In the genomic region with DNA sequence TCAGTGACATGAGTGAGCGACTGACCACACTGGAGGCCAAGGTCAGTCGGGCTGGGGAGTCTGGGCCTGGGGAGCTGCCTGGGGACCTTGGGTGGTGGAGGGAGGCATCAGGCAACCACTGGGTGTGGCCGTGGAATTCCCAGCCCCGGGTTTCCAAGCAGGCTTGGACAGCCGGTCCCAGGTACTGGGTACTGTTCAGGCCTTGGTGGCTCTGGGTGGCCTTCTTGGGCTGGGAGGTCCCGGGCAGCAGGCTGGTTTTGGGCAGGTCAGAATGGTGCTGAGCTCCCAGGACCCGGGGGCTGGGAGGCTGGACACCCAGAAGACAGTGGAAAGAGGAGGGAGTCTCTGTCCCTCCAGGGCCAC, we compare ENCODE assay signal across 20 cellular contexts.
A peak's percentile ranks its signal among the peaks of the same experiment; 100 is the strongest.
DNase-seq lines count a peak whose midpoint lies in the region; ATAC-seq and TF ChIP-seq lines count a peak whose summit lies in the region.
"Had no signal": no experiment of that assay in that cellular context is flagged by ENCODE, and none has a peak within 500 bp of the region (broad histone marks: within the 10 kb centered on the region; RNA-seq: fewer than 3 reads in every experiment).

No MANE protein-coding gene starts in this region.

- peak overlapping the region; percentile 43 for H3K27ac Mint-ChIP-seq in neural crest cell (ENCODE audit: unreplicated experiment)
- H3K27ac Mint-ChIP-seq: B cell; CD4-positive, alpha-beta T cell; CD8-positive, alpha-beta T cell had no signal

- DNase-seq in Panc1 (ENCODE audit: low read depth, low spot score) (no peak), neural crest cell (ENCODE audit: low read depth, low spot score) (no peak), neuronal stem cell (ENCODE audit: low spot score) (no peak), NCI-H510A treated with DMSO at 0.1 percent for 48 hours (lab: John Stamatoyannopoulos, UW) (no peak)
- no peak for DNase-seq in stimulated activated CD4-positive, alpha-beta T cell treated with anti-CD3 and anti-CD28 coated beads, Interleukin-4, amount 100 ng/mL, for 24 hours
- DNase-seq: AML-193; Caco-2; Calu3; CD4-positive, alpha-beta T cell; CD8-positive, alpha-beta T cell; DMS79; DND-41; EL; GDM1 had no signal

- peaks cover 25% of the 10 kb centered on the region for H3K4me1 Mint-ChIP-seq in neural crest cell
- H3K4me1 Mint-ChIP-seq: B cell had no signal

- no peak overlapping the region for H3K4ac ChIP-seq in neuronal stem cell (ENCODE audit: low read length)

- H2AFZ ChIP-seq in neuronal stem cell (ENCODE audit: low read length), result no peak overlapping the region

- peak overlapping the region; percentile 38 for H3K14ac ChIP-seq in neuronal stem cell (ENCODE audit: low read length)

- H2BK12ac ChIP-seq in neuronal stem cell (ENCODE audit: low read length), result no peak overlapping the region

- no peaks in the 10 kb centered on the region for H3K27me3 ChIP-seq in Panc1 (ENCODE audit: control insufficient read depth, insufficient read depth, low read length)
- H3K27me3 ChIP-seq in neuronal stem cell (ENCODE audit: control insufficient read depth in 3 of 3, insufficient read depth in 3 of 3, low read depth in 1 of 3, low read length in 3 of 3), result no peaks in the 10 kb centered on the region
- H3K27me3 ChIP-seq: BLaER1 treated with 17β-estradiol and CSF1 and Interleukin-3, amounts not matched to agents 10 nM and 100 nM had no signal

- ATAC-seq in Panc1, result no peak
- ATAC-seq: A549; CD8-positive, alpha-beta T cell; GM12878 had no signal

- no peak overlapping the region for H2BK5ac ChIP-seq in neuronal stem cell (ENCODE audit: low read length)

- no peaks in the 10 kb centered on the region for H3K27me3 Mint-ChIP-seq in neural crest cell (ENCODE audit: low read depth)
- H3K27me3 Mint-ChIP-seq: CD4-positive, alpha-beta T cell had no signal

- no peak overlapping the region for H3K4me3 Mint-ChIP-seq in neural crest cell
- H3K4me3 Mint-ChIP-seq: B cell; CD4-positive, alpha-beta T cell; CD8-positive, alpha-beta T cell had no signal

- BruUV-seq in Panc1 (replicated peaks; lab: Mats Ljungman, UMichigan), result no TSS peak

- intact Hi-C loops in Panc1 (cut with micrococcal nuclease; ENCODE audit: unreplicated experiment), result no loop called here

- no peak overlapping the region for H4K8ac ChIP-seq in neuronal stem cell (ENCODE audit: low read depth, low read length)

- H3K27ac ChIP-seq in Panc1 (ENCODE audit: low read length) (peak overlapping the region; percentile 66; the same call in 1 of the 2 replicates), neuronal stem cell (replicated peaks; ENCODE audit: low read length) (no peak overlapping the region)
- H3K27ac ChIP-seq: 22Rv1; A549; BLaER1 treated with 17β-estradiol and CSF1 and Interleukin-3, amounts not matched to agents 10 nM and 100 nM; C4-2B had no signal

- H3K79me1 ChIP-seq in neuronal stem cell (ENCODE audit: low read depth, low read length), result peaks cover 3% of the 10 kb centered on the region

- H2BK15ac ChIP-seq in neuronal stem cell (ENCODE audit: low read length), result no peak overlapping the region

- in situ Hi-C loops in Panc1 (cut with HindIII; ENCODE audit: low pct_unique_long_range_greater_than_20kb, low sequenced_read_pairs), result no loop called here

- TF ChIP-seq CTCF in Panc1 (IDR thresholded peaks at IDR 0.05), result no peak
- no peak for TF ChIP-seq CTCF in neural crest cell (conservative IDR thresholded peaks at IDR 0.05)

- H3K4me1 ChIP-seq in Panc1 (ENCODE audit: control insufficient read depth, insufficient read depth, low read length) (peaks cover 43% of the 10 kb centered on the region), neuronal stem cell (ENCODE audit: control insufficient read depth in 2 of 2, insufficient read depth in 1 of 2, low read depth in 1 of 2, low read length in 2 of 2) (peaks cover 0 to 2% of the 10 kb centered on the region in 2 donors)
- H3K4me1 ChIP-seq: A549, Caco-2 had no signal

- no peak overlapping the region for H3K23ac ChIP-seq in neuronal stem cell (ENCODE audit: low read depth, low read length, poor library complexity)

- POLR2A ChIA-PET in Panc1 (lab: Charles Lee), result no interaction called here

- no peak overlapping the region for H2AK5ac ChIP-seq in neuronal stem cell (ENCODE audit: low read depth, low read length)

- H2BK120ac ChIP-seq in neuronal stem cell (ENCODE audit: low read depth, low read length), result no peak overlapping the region

- H4K91ac ChIP-seq in neuronal stem cell (ENCODE audit: low read depth, low read length, poor library complexity), result no peak overlapping the region

- H3K9me3 ChIP-seq in Panc1 (ENCODE audit: control insufficient read depth, insufficient read depth, low read depth, low read length) (no peaks in the 10 kb centered on the region), neuronal stem cell (replicated peaks in 1 of 2; ENCODE audit: control insufficient read depth in 2 of 2, insufficient read depth in 1 of 2, low read depth in 1 of 2, low read length in 2 of 2) (no peaks in the 10 kb centered on the region)
- H3K9me3 ChIP-seq: A549, Caco-2 had no signal

- no peaks in the 10 kb centered on the region for H3K9me3 Mint-ChIP-seq in neural crest cell
- H3K9me3 Mint-ChIP-seq: CD4-positive, alpha-beta T cell; CD8-positive, alpha-beta T cell had no signal

- H3K4me3 ChIP-seq in Panc1 (ENCODE audit: low read depth in 2 of 2, low read length in 2 of 2), result no peak overlapping the region
- H3K4me3 ChIP-seq in neuronal stem cell (ENCODE audit: low read length in 2 of 2), result no peak overlapping the region
- H3K4me3 ChIP-seq: A549; BLaER1 treated with 17β-estradiol and CSF1 and Interleukin-3, amounts not matched to agents 10 nM and 100 nM; GM12878 had no signal

- H3K18ac ChIP-seq in neuronal stem cell (ENCODE audit: low read length), result no peak overlapping the region

- CTCF ChIA-PET in Panc1 (lab: Charles Lee), result interaction anchor here (0.6 kb wide), 1 partner anchor 52 kb away, joined by 3 read pairs; no protein-coding TSS in a partner anchor

- no peaks in the 10 kb centered on the region for H3K36me3 ChIP-seq in Panc1 (ENCODE audit: control insufficient read depth, insufficient read depth, low read length)
- H3K36me3 ChIP-seq in neuronal stem cell (replicated peaks in 1 of 2; ENCODE audit: control insufficient read depth in 2 of 2, insufficient read depth in 2 of 2, low read length in 2 of 2), result peaks cover 0 to 5% of the 10 kb centered on the region in 2 donors
- H3K36me3 ChIP-seq: BLaER1 treated with 17β-estradiol and CSF1 and Interleukin-3, amounts not matched to agents 10 nM and 100 nM had no signal

- H3K9ac ChIP-seq in neuronal stem cell (ENCODE audit: low read depth, low read length, poor library complexity), result no peak overlapping the region

- no peak overlapping the region for H3K4me2 ChIP-seq in neuronal stem cell (ENCODE audit: insufficient read depth, low read length, poor library complexity, severe bottlenecking)
- H3K4me2 ChIP-seq: A549 had no signal

- WGBS in neuronal stem cell (ENCODE audit: extremely low coverage in 2 of 2, insufficient read length in 2 of 2, insufficient replicate concordance in 1 of 2), 2 donors, result no CpG with 5 or more reads among the region's 7 CpGs

- no peaks in the 10 kb centered on the region for H3K36me3 Mint-ChIP-seq in neural crest cell (ENCODE audit: low read depth)
- H3K36me3 Mint-ChIP-seq: CD8-positive, alpha-beta T cell had no signal
